In genomic region chr1:207719209-207719608, GRCh38 we compare ENCODE assay signal across 29 cellular contexts.
"Had no signal": no experiment of that assay in that cellular context is flagged by ENCODE, and none has a peak within 500 bp of the region (broad histone marks: within the 10 kb centered on the region; RNA-seq: fewer than 3 reads in every experiment).

No MANE protein-coding gene starts in this region.

- H3K9me3 ChIP-seq: ovary, psoas muscle, right lobe of liver, sigmoid colon, suprapubic skin, testis, tibial artery, transverse colon, upper lobe of right lung, uterus had no signal

- H3K27me3 ChIP-seq: ovary, right lobe of liver, sigmoid colon, spleen, suprapubic skin, testis, tibial artery, transverse colon, upper lobe of right lung, uterus had no signal

- H3K4me1 ChIP-seq: parathyroid adenoma, psoas muscle, right lobe of liver, sigmoid colon, spleen, suprapubic skin, testis, tibial artery, transverse colon, upper lobe of right lung, uterus had no signal

- H3K9ac ChIP-seq: parathyroid adenoma had no signal

- H2AFZ ChIP-seq: parathyroid adenoma had no signal

- DNase-seq: naive thymus-derived CD8-positive, alpha-beta T cell; nephron progenitor cell; occipital lobe; ovary; posterior cingulate gyrus; psoas muscle; right cardiac atrium; right lobe of liver; sigmoid colon; spleen; stimulated activated CD4-positive, alpha-beta T cell treated with anti-CD3 and anti-CD28 coated beads, Interleukin-12 subunit alpha, Interleukin-12 subunit beta, amount 100 ng/mL, for 4 hours; stimulated activated CD4-positive, alpha-beta T cell treated with anti-CD3 and anti-CD28 coated beads, Interleukin-1b, Interleukin-23, amount 100 ng/mL, for 48 hours; stimulated activated CD4-positive, alpha-beta T cell treated with anti-CD3 and anti-CD28 coated beads, Interleukin-4, amount 100 ng/mL, for 1 hour; stimulated activated CD4-positive, alpha-beta T cell treated with anti-CD3 and anti-CD28 coated beads, Interleukin-4, amount 100 ng/mL, for 4 hours; stimulated activated CD8-positive, alpha-beta memory T cell treated with anti-CD3 and anti-CD28 coated beads, Interleukin-4, amount 100 ng/mL, for 48 hours; stimulated activated naive CD4-positive, alpha-beta T cell; stimulated activated naive CD8-positive, alpha-beta T cell treated with anti-CD3 and anti-CD28 coated beads, Interleukin-15, amount 100 ng/mL, for 72 hours; stimulated activated naive CD8-positive, alpha-beta T cell treated with anti-CD3 and anti-CD28 coated beads, Interleukin-15, Interleukin-2, amounts not matched to agents 100 U/mL and 50 U/mL, for 24 hours; substantia nigra; testis; tibial artery; transverse colon; upper lobe of right lung; uterus had no signal

- ATAC-seq: naive thymus-derived CD8-positive, alpha-beta T cell; natural killer cell treated with Interleukin-12 subunit alpha and Interleukin-12 subunit beta and Interleukin-15 and Interleukin-18, amount 100 ng/mL, for 72 hours; psoas muscle; right cardiac atrium; right lobe of liver; stimulated activated memory B cell treated with anti-CD40 and anti-IgM and Interleukin-4, amounts not matched to agents 10 μg/mL and 1 μg/mL and 100 μg/mL, for 72 hours; stimulated activated naive CD8-positive, alpha-beta T cell treated with anti-CD3 and anti-CD28 coated beads, Interleukin-15, amount 100 ng/mL, for 72 hours; stimulated activated naive CD8-positive, alpha-beta T cell treated with anti-CD3 and anti-CD28 coated beads, Interleukin-15, Interleukin-2, amounts not matched to agents 100 U/mL and 50 U/mL, for 24 hours; upper lobe of right lung had no signal

- H3K4me3 ChIP-seq: ovary, psoas muscle, right lobe of liver, sigmoid colon, smooth muscle cell, spleen, suprapubic skin, testis, tibial artery, transverse colon, upper lobe of right lung, uterus had no signal

- H3K27ac ChIP-seq: ovary, parathyroid adenoma, psoas muscle, right lobe of liver, sigmoid colon, spleen, suprapubic skin, testis, tibial artery, transverse colon, upper lobe of right lung, uterus had no signal

- H3K79me2 ChIP-seq: parathyroid adenoma had no signal

- H3K36me3 ChIP-seq: ovary, right lobe of liver, sigmoid colon, spleen, suprapubic skin, tibial artery, transverse colon, upper lobe of right lung, uterus had no signal

- H3K4me2 ChIP-seq: smooth muscle cell had no signal
